8 cellular contexts compared by ENCODE assay signal in the genomic region with DNA sequence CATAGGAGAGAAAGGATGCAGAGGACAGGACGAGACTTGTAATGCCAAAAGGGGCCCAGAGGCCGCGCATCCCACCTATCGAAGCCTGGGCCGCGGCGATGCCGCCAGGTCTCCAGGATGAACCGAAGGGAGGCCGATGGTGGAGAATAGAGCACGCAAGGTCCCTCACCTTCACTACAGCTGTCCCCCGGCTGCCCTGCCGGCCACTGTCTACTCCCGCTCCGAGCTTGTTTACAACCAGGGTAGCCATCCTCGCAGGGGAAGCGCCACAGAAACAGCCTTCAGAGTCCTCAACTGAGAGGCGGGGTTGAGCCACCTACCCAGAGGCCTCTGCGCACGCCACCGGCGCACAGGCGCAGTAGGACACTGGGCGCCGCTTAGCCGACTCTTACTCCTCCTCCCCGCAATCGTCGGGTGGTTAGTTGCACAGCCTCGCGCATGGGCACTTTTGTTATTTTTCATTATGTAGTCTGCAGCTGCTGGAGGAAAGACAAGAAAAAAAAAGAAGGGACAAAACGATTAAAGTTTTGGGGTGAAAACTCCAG. TPM values are rescaled to one million over a fixed set of nuclear protein-coding genes. Genes with fewer than 3 reads are reported as not detected.
DNase-seq lines count a peak whose midpoint lies in the region; ATAC-seq and TF ChIP-seq lines count a peak whose summit lies in the region.

A gene (minus strand): TSS at position 309 of the 545 bp plus-strand sequence. CDS start 59 bp downstream, at position 250.

- TF ChIP-seq CTCF in AG04450 (IDR thresholded peaks at IDR 0.05; ENCODE audit: low read depth, low read length) (peak; percentile 11; the same call in 1 of the 2 replicates), VCaP (conservative IDR thresholded peaks at IDR 0.05) (no peak), mammary epithelial cell (conservative IDR thresholded peaks at IDR 0.05 in 1 of 2, IDR thresholded peaks at IDR 0.05 in 1 of 2; ENCODE audit: extremely low read depth in 1 of 2, insufficient read depth in 1 of 2, low read depth in 1 of 2, low read length in 2 of 2) (no peak), spleen (IDR thresholded peaks at IDR 0.05 in 8 of 11, conservative IDR thresholded peaks at IDR 0.05 in 3 of 11) (peak in 3 of 11 experiments; percentile 6 to 20 (median 18))

- dilution Hi-C loops in mammary epithelial cell (cut with HindIII; ENCODE audit: low sequenced_read_pairs) = no loop called here

- H3K27me3 ChIP-seq in AG04450 (ENCODE audit: control insufficient read depth, insufficient read depth, low read length) (no peaks in the 10 kb centered on the region), mammary epithelial cell (ENCODE audit: insufficient read depth, low read length) (no peaks in the 10 kb centered on the region), spleen (replicated peaks in 1 of 7) (no peaks in the 10 kb centered on the region)

- TF ChIP-seq POLR2A in spleen (IDR thresholded peaks at IDR 0.05) = no peak

- H4K20me1 ChIP-seq in mammary epithelial cell (ENCODE audit: insufficient read depth, low read length) = no peaks in the 10 kb centered on the region

- ATAC-seq in GM18873 (IDR thresholded peaks at IDR 0.05; ENCODE audit: low FRiP score, unreplicated experiment) (peak; percentile 84), HG03139 (IDR thresholded peaks at IDR 0.05; ENCODE audit: unreplicated experiment) (peak; percentile 97)

- H3K4me1 ChIP-seq in mammary epithelial cell (ENCODE audit: insufficient read depth, low read length) (peaks cover 7% of the 10 kb centered on the region), spleen (peaks cover 32 to 80% (median 60%) of the 10 kb centered on the region in 6 donors)

- H3K9ac ChIP-seq in mammary epithelial cell (ENCODE audit: insufficient read depth, low read length) = peak within 1 kb of the TSS; percentile 93

- WGBS in mammary epithelial cell (ENCODE audit: low coverage, missing lambda C conversion rate) = 2% methylated on average over 25 of the region's 32 CpGs
- 0 to 1% (median 0%) methylated on average over 31 to 32 of the region's 32 CpGs for WGBS in spleen, 5 donors

- peaks cover 79% of the 10 kb centered on the region for H3K79me2 ChIP-seq in mammary epithelial cell (ENCODE audit: insufficient read depth, low read length)

- H3K27ac ChIP-seq in AG04450 (ENCODE audit: low read depth, low read length) (peak within 1 kb of the TSS; percentile 80), VCaP (peak within 1 kb of the TSS; percentile 84), mammary epithelial cell (ENCODE audit: insufficient read depth, low read depth, low read length) (peak within 1 kb of the TSS; percentile 73), spleen (peak within 1 kb of the TSS; percentile 78 to 95 (median 92))

- no peaks in the 10 kb centered on the region for H3K9me3 ChIP-seq in AG04450 (ENCODE audit: control insufficient read depth, insufficient read depth, low read length)
- no peaks in the 10 kb centered on the region for H3K9me3 ChIP-seq in mammary epithelial cell (replicated peaks; ENCODE audit: insufficient read depth, low read length)
- no peaks in the 10 kb centered on the region for H3K9me3 ChIP-seq in spleen

- no TSS peak for BruUV-seq in mammary epithelial cell (replicated peaks; lab: Mats Ljungman, UMichigan)

- in situ Hi-C loops in mammary epithelial cell (cut with MboI; ENCODE audit: low sequenced_read_pairs in 2 of 2) = no loop called here

- H3K4me3 ChIP-seq in AG04450 (ENCODE audit: low read depth, low read length) (peak within 1 kb of the TSS; percentile 90), mammary epithelial cell (replicated peaks in 1 of 3; ENCODE audit: insufficient read depth in 1 of 3, low read depth in 2 of 3, low read length in 3 of 3) (peak within 1 kb of the TSS; percentile 92 to 96 (median 95)), spleen (peak within 1 kb of the TSS; percentile 75 to 95 (median 88))

- intact Hi-C loops in mammary epithelial cell (cut with micrococcal nuclease) (no loop called here), spleen (cut with DNase I; ENCODE audit: low total_unique reads) (no loop called here)

- peak within 1 kb of the TSS; percentile 92 for H3K4me2 ChIP-seq in mammary epithelial cell (ENCODE audit: insufficient read depth, low read depth, low read length)

- H2AFZ ChIP-seq in mammary epithelial cell (ENCODE audit: low read depth, low read length) = peak within 1 kb of the TSS; percentile 98

- peak; percentile 83 for DNase-seq in AG04450 (ENCODE audit: low read depth, low spot score)
- DNase-seq in NCI-H2196 treated with DMSO at 0.1 percent for 48 hours (lab: John Stamatoyannopoulos, UW; ENCODE audit: unreplicated experiment) = peak; percentile 64
- DNase-seq in mammary epithelial cell = peak; percentile 92
- peak; percentile 97 for DNase-seq in inferior parietal cortex (ENCODE audit: extremely low spot score)
- peak; percentile 98 for DNase-seq in spleen

- POLR2A ChIA-PET in AG04450 (lab: Yijun Ruan, JAX) = interaction anchor here (0.6 to 0.8 kb wide), 3 partner anchors 9 to 33 kb away, joined by 3 to 9 read pairs (median 4); no protein-coding TSS in a partner anchor

- CTCF ChIA-PET in AG04450 (lab: Charles Lee) = interaction anchor here (1.0 to 1.2 kb wide), 2 partner anchors 19 to 40 kb away, joined by 3 to 4 read pairs; no protein-coding TSS in a partner anchor
- CTCF ChIA-PET in mammary epithelial cell (lab: Charles Lee; ENCODE audit: low non-redundant PET) = no interaction called here

- H3K36me3 ChIP-seq in mammary epithelial cell (ENCODE audit: insufficient read depth, low read length) (peaks cover 3% of the 10 kb centered on the region), spleen (peaks cover 0 to 19% (median 1%) of the 10 kb centered on the region in 6 donors)

RNA-seq across cellular contexts. Expression of the gene that starts here (rescaled TPM):
- polyA plus RNA-seq in AG04450 (2011; rRNA removed) (12.6 and 13.8 TPM in 2 replicates), mammary epithelial cell (4.5 TPM), spleen (1 to 10 TPM; 3.3 to 3.6 (median 3.5) TPM)
- polyA minus RNA-seq in AG04450 (2011; rRNA and poly(A)+ RNA removed) = 23.4 and 28.2 TPM in 2 replicates
- total RNA-seq in mammary epithelial cell (10 to 100 TPM; 13.2 to 27.5 TPM), spleen (10 to 100 TPM; 13.1 to 24.2 (median 20.2) TPM)
- 4.1 TPM for polyA minus RNA-seq in mammary epithelial cell

Comparison
In these comparisons a context has a peak if more than half of its experiments do, and no peak if none do; other contexts are left out.
1. Peak in every context shown above with its lines: DNase-seq, ATAC-seq, H3K4me3 ChIP-seq and H3K27ac ChIP-seq.